In genomic region chr15:66879968-66880367, GRCh38 we compare ENCODE assay signal across 29 cellular contexts.
DNase-seq lines count a peak whose midpoint lies in the region; ATAC-seq, FAIRE-seq and TF ChIP-seq lines count a peak whose summit lies in the region.
"Had no signal": no experiment of that assay in that cellular context is flagged by ENCODE, and none has a peak within 500 bp of the region (broad histone marks: within the 10 kb centered on the region; RNA-seq: fewer than 3 reads in every experiment).

No MANE protein-coding gene starts in this region.

- H4K91ac ChIP-seq in trophoblast cell (ENCODE audit: low read depth, low read length): peak overlapping the region; percentile 3

- H2AFZ ChIP-seq in trophoblast cell (ENCODE audit: insufficient read depth, low read length, poor library complexity) (no peak overlapping the region), GM23338 (no peak overlapping the region)

- H4K8ac ChIP-seq in trophoblast cell (ENCODE audit: low read depth, low read length): no peak overlapping the region

- peak overlapping the region; percentile 14 for H2BK120ac ChIP-seq in trophoblast cell (ENCODE audit: insufficient read depth, low read length, poor library complexity)

- no peak overlapping the region for H4K12ac ChIP-seq in trophoblast cell (ENCODE audit: low read depth, low read length)

- H3K23ac ChIP-seq in trophoblast cell (ENCODE audit: low read length): no peak overlapping the region

- H3K9me3 Mint-ChIP-seq in GM23338: no peaks in the 10 kb centered on the region; the same call in 2 of the 3 replicates
- H3K9me3 Mint-ChIP-seq: activated naive CD4-positive, alpha-beta T cell treated with anti-CD3 and anti-CD28 coated beads, Interleukin-2, amount 50 U/mL, for 72 hours; CD14-positive monocyte; dendritic cell treated with granulocyte-macrophage colony-stimulating factor and Interleukin-4, amounts not matched to agents 40 ng/mL and 50 ng/mL, for 4 days; IgD-negative memory B cell; natural killer cell treated with Interleukin-12 subunit alpha and Interleukin-12 subunit beta and Interleukin-15 and Interleukin-18, amount 100 ng/mL, for 72 hours; T-cell had no signal

- no peaks in the 10 kb centered on the region for H3F3A ChIP-seq in GM23338 (replicated peaks; ENCODE audit: low read depth)

- H3K79me1 ChIP-seq in trophoblast cell (ENCODE audit: low read length): peaks cover 24% of the 10 kb centered on the region

- H3K4me1 ChIP-seq in trophoblast cell (ENCODE audit: control insufficient read depth in 1 of 2, insufficient read depth in 2 of 2, low read length in 2 of 2): peaks cover 17 to 28% of the 10 kb centered on the region in 2 experiments
- H3K4me1 ChIP-seq in GM23338 (ENCODE audit: insufficient read depth): peaks cover 5% of the 10 kb centered on the region

- H3K36me3 ChIP-seq in trophoblast cell (ENCODE audit: control insufficient read depth in 1 of 2, insufficient read depth in 2 of 2, low read length in 2 of 2): no peaks in the 10 kb centered on the region
- H3K36me3 ChIP-seq in GM23338 (ENCODE audit: insufficient read depth): no peaks in the 10 kb centered on the region
- H3K36me3 ChIP-seq: ascending aorta, left lung had no signal

- peaks cover 2% of the 10 kb centered on the region for H3K79me2 ChIP-seq in trophoblast cell (ENCODE audit: control insufficient read depth, insufficient read depth, low read length, poor library complexity)
- no peaks in the 10 kb centered on the region for H3K79me2 ChIP-seq in GM23338 (replicated peaks; ENCODE audit: insufficient read depth)

- peaks cover 3% of the 10 kb centered on the region for H3K9me3 ChIP-seq in trophoblast cell (ENCODE audit: insufficient read depth, low read depth, low read length)
- H3K9me3 ChIP-seq: ascending aorta, left lung, SJSA1 had no signal

- H4K20me1 ChIP-seq in GM23338 (replicated peaks; ENCODE audit: insufficient read depth): no peaks in the 10 kb centered on the region

- H2BK12ac ChIP-seq in trophoblast cell (ENCODE audit: low read length): peak overlapping the region; percentile 7

- no peaks in the 10 kb centered on the region for H3K27me3 ChIP-seq in trophoblast cell (ENCODE audit: insufficient read depth, low read length)
- H3K27me3 ChIP-seq in GM23338 (ENCODE audit: insufficient read depth): no peaks in the 10 kb centered on the region
- H3K27me3 ChIP-seq: ascending aorta, left lung, SJSA1 had no signal

- no peaks in the 10 kb centered on the region for H3K36me3 Mint-ChIP-seq in GM23338 (ENCODE audit: low read depth)
- H3K36me3 Mint-ChIP-seq: activated naive CD4-positive, alpha-beta T cell treated with anti-CD3 and anti-CD28 coated beads, Interleukin-2, amount 50 U/mL, for 72 hours; CD14-positive monocyte; natural killer cell treated with Interleukin-12 subunit alpha and Interleukin-12 subunit beta and Interleukin-15 and Interleukin-18, amount 100 ng/mL, for 72 hours; T-cell had no signal

- ATAC-seq in GM19324 (IDR thresholded peaks at IDR 0.05; ENCODE audit: low FRiP score, unreplicated experiment): no peak
- no peak for ATAC-seq in GM23338
- ATAC-seq in GM18867 (IDR thresholded peaks at IDR 0.05; ENCODE audit: unreplicated experiment): no peak
- ATAC-seq: activated naive CD4-positive, alpha-beta T cell treated with anti-CD3 and anti-CD28 coated beads, Interleukin-2, amount 50 U/mL, for 72 hours; left lung; natural killer cell treated with Interleukin-12 subunit alpha and Interleukin-12 subunit beta and Interleukin-15 and Interleukin-18, amount 100 ng/mL, for 72 hours; T-cell had no signal

- no peak overlapping the region for H3K18ac ChIP-seq in trophoblast cell (ENCODE audit: low read length)

- H3K9me2 ChIP-seq in GM23338 (ENCODE audit: insufficient read depth): no peaks in the 10 kb centered on the region

- H3K4me1 Mint-ChIP-seq in GM23338: peaks cover 18% of the 10 kb centered on the region
- H3K4me1 Mint-ChIP-seq: CD14-positive monocyte, T-cell had no signal

- H2AK5ac ChIP-seq in trophoblast cell (ENCODE audit: low read length): peak overlapping the region; percentile 31

- H3K27ac Mint-ChIP-seq in GM23338: no peak overlapping the region
- H3K27ac Mint-ChIP-seq: activated naive CD4-positive, alpha-beta T cell treated with anti-CD3 and anti-CD28 coated beads, Interleukin-2, amount 50 U/mL, for 72 hours; CD14-positive monocyte; dendritic cell treated with granulocyte-macrophage colony-stimulating factor and Interleukin-4, amounts not matched to agents 40 ng/mL and 50 ng/mL, for 4 days; natural killer cell treated with Interleukin-12 subunit alpha and Interleukin-12 subunit beta and Interleukin-15 and Interleukin-18, amount 100 ng/mL, for 72 hours; T-cell had no signal

- no peak overlapping the region for H3K14ac ChIP-seq in trophoblast cell (ENCODE audit: low read length)

- no peak overlapping the region for H3K4me3 ChIP-seq in AG10803 (ENCODE audit: low read length)
- no peak overlapping the region for H3K4me3 ChIP-seq in trophoblast cell (ENCODE audit: low read depth, low read length)
- H3K4me3 ChIP-seq in GM23338: no peak overlapping the region
- H3K4me3 ChIP-seq: ascending aorta, left lung, SJSA1, smooth muscle cell had no signal

- WGBS in trophoblast cell (ENCODE audit: extremely low coverage, insufficient coverage, insufficient read length): no CpG with 5 or more reads among the region's 3 CpGs

- peaks cover 16% of the 10 kb centered on the region for H3K27me3 Mint-ChIP-seq in GM23338 (ENCODE audit: insufficient read depth, low read depth, poor library complexity)

- no peak overlapping the region for H3K4me2 ChIP-seq in trophoblast cell (ENCODE audit: low read length)
- no peak overlapping the region for H3K4me2 ChIP-seq in GM23338
- H3K4me2 ChIP-seq: smooth muscle cell had no signal

- DNase-seq in AG10803 (ENCODE audit: low read depth) (peak; percentile 22), GM03348 (ENCODE audit: low spot score) (peak; percentile 30), ecto neural progenitor cell (ENCODE audit: low spot score) (peak; percentile 32), trophoblast cell (no peak), HTR-8/SVneo (ENCODE audit: insufficient read length, low spot score) (no peak), GM23338 (ENCODE audit: low spot score) (no peak)
- DNase-seq: activated CD4-positive, alpha-beta T cell treated with anti-CD3 and anti-CD28 coated beads, Interleukin-2, amount 50 U/mL, for 4 hours; activated T-cell treated with anti-CD3 and anti-CD28 coated beads for 4 hours; caudate nucleus; DMS79 treated with DMSO at 0.1 percent for 48 hours; left lung; midbrain; NCI-H1105 treated with DMSO at 0.1 percent for 48 hours; NCI-H2029; NCI-H526 treated with DMSO at 0.1 percent for 48 hours; stimulated activated CD4-positive, alpha-beta T cell treated with anti-CD3 and anti-CD28 coated beads, Interleukin-2, amount 100 ng/mL, for 24 hours; T-cell had no signal

- H3K4me3 Mint-ChIP-seq in GM23338: no peak overlapping the region
- H3K4me3 Mint-ChIP-seq: CD14-positive monocyte; dendritic cell treated with granulocyte-macrophage colony-stimulating factor and Interleukin-4, amounts not matched to agents 40 ng/mL and 50 ng/mL, for 4 days; IgD-negative memory B cell; natural killer cell treated with Interleukin-12 subunit alpha and Interleukin-12 subunit beta and Interleukin-15 and Interleukin-18, amount 100 ng/mL, for 72 hours; T-cell had no signal

- FAIRE-seq in HTR-8/SVneo (lab: Jason Lieb, UNC): no peak
- FAIRE-seq: H54, RCC 7860 had no signal

- H3K4ac ChIP-seq in trophoblast cell (ENCODE audit: low read depth, low read length): no peak overlapping the region

- H3K27ac ChIP-seq in trophoblast cell (ENCODE audit: low read depth, low read length): no peak overlapping the region
- H3K27ac ChIP-seq in GM23338 (ENCODE audit: low read depth): no peak overlapping the region
- H3K27ac ChIP-seq: ascending aorta, left lung, SJSA1 had no signal

- no peak overlapping the region for H2BK5ac ChIP-seq in trophoblast cell (ENCODE audit: low read depth, low read length, poor library complexity)

- TF ChIP-seq CTCF in AG10803 (conservative IDR thresholded peaks at IDR 0.05; ENCODE audit: low read length): no peak
- no peak for TF ChIP-seq CTCF in GM23338 (conservative IDR thresholded peaks at IDR 0.05; ENCODE audit: low read depth in 2 of 2)

- H3K9ac ChIP-seq in trophoblast cell (ENCODE audit: low read length): no peak overlapping the region

TF ChIP-seq in GM23338, 12 proteins besides CTCF, POLR2A, EP300 and RAD21 (continues in another document):
- TF ChIP-seq POLR2AphosphoS5 (IDR thresholded peaks at IDR 0.05; ENCODE audit: low read depth): no peak

Comparison
In these comparisons a context has a peak if more than half of its experiments do, and no peak if none do; other contexts are left out.
1. DNase-seq: peak in AG10803 (single experiment), GM03348 (single experiment) and ecto neural progenitor cell (single experiment); none in trophoblast cell (0 of 2), HTR-8/SVneo (single experiment) and GM23338 (single experiment).